ENCODE assay signal across 12 cellular contexts in genomic region chr4:101306764-101307615, GRCh38. TPM values are rescaled to one million over a fixed set of nuclear protein-coding genes. Genes with fewer than 3 reads are reported as not detected.
DNase-seq lines count a peak whose midpoint lies in the region; ATAC-seq, FAIRE-seq and TF ChIP-seq lines count a peak whose summit lies in the region.
"Had no signal": no experiment of that assay in that cellular context is flagged by ENCODE, and none has a peak within 500 bp of the region (broad histone marks: within the 10 kb centered on the region; RNA-seq: fewer than 3 reads in every experiment).

No MANE protein-coding gene starts in this region.

- in situ Hi-C loops in ACHN (cut with HindIII; ENCODE audit: low pct_ligation_motif_present, low pct_unique_long_range_greater_than_20kb, low sequenced_read_pairs), result no loop called here

- H3K27ac Mint-ChIP-seq in endothelial cell (ENCODE audit: unreplicated experiment) (peak overlapping the region; percentile 30), mesothelial cell of epicardium (no peak overlapping the region)

- H3K27ac ChIP-seq in 22Rv1, result peak overlapping the region; percentile 53
- H3K27ac ChIP-seq: BLaER1 treated with 17β-estradiol and CSF1 and Interleukin-3, amounts not matched to agents 10 nM and 100 nM; right atrium auricular region had no signal

- H3K9me3 Mint-ChIP-seq in endothelial cell (ENCODE audit: unreplicated experiment) (no peaks in the 10 kb centered on the region), mesothelial cell of epicardium (no peaks in the 10 kb centered on the region)

- H3K36me3 Mint-ChIP-seq in endothelial cell (ENCODE audit: low read depth, unreplicated experiment) (no peaks in the 10 kb centered on the region), mesothelial cell of epicardium (no peaks in the 10 kb centered on the region)

- no peak for DNase-seq in endothelial cell (ENCODE audit: low spot score)
- DNase-seq in HTR-8/SVneo (ENCODE audit: insufficient read length, low spot score), result no peak
- DNase-seq in ACHN, result no peak
- DNase-seq in activated gamma-delta T cell (lab: John Stamatoyannopoulos, UW), result no peak
- no peak for DNase-seq in mesothelial cell of epicardium (ENCODE audit: low spot score in 2 of 2, unreplicated experiment in 2 of 2)
- DNase-seq: NCI-H1930, SHP77 had no signal

- H3K4me3 Mint-ChIP-seq in endothelial cell (ENCODE audit: unreplicated experiment) (no peak overlapping the region), mesothelial cell of epicardium (no peak overlapping the region)

- FAIRE-seq in HTR-8/SVneo (lab: Jason Lieb, UNC), result no peak

- H3K27me3 Mint-ChIP-seq in endothelial cell (ENCODE audit: unreplicated experiment) (peaks cover 2% of the 10 kb centered on the region), mesothelial cell of epicardium (ENCODE audit: low read depth) (no peaks in the 10 kb centered on the region)

- TF ChIP-seq CTCF in 22Rv1 (IDR thresholded peaks at IDR 0.05), result no peak
- no peak for TF ChIP-seq CTCF in endothelial cell (IDR thresholded peaks at IDR 0.05; ENCODE audit: unreplicated experiment)
- TF ChIP-seq CTCF in mesothelial cell of epicardium (IDR thresholded peaks at IDR 0.05; ENCODE audit: unreplicated experiment), result no peak

- H3K4me1 Mint-ChIP-seq in endothelial cell (ENCODE audit: unreplicated experiment), result peaks cover 18% of the 10 kb centered on the region
- H3K4me1 Mint-ChIP-seq in mesothelial cell of epicardium, result peaks cover 28% of the 10 kb centered on the region

- peak; percentile 6 for ATAC-seq in GM18909 (IDR thresholded peaks at IDR 0.05; ENCODE audit: poor library complexity, unreplicated experiment)
- peak; percentile 20 for ATAC-seq in HG03280 (IDR thresholded peaks at IDR 0.05; ENCODE audit: unreplicated experiment)

RNA-seq across cellular contexts. Expression of gene PPP3CA, which starts 40.3 kb away (rescaled TPM):
- 60.5 TPM for total RNA-seq in endothelial cell (ENCODE audit: unreplicated experiment)
- 23.5 to 25.8 TPM (median 24.1 TPM) in 3 replicates for total RNA-seq in mesothelial cell of epicardium
